Comparison of ENCODE assay signal across 12 cellular contexts in genomic region chr2:232926448-232927040, GRCh38. TPM values are rescaled to one million over a fixed set of nuclear protein-coding genes. Genes with fewer than 3 reads are reported as not detected.
DNase-seq lines count a peak whose midpoint lies in the region; ATAC-seq and TF ChIP-seq lines count a peak whose summit lies in the region.
"Had no signal": no experiment of that assay in that cellular context is flagged by ENCODE, and none has a peak within 500 bp of the region (broad histone marks: within the 10 kb centered on the region; RNA-seq: fewer than 3 reads in every experiment).

No MANE protein-coding gene starts in this region.

- intact Hi-C loops in right lobe of liver (cut with DNase I), result no loop called here

- H3K9me3 Mint-ChIP-seq in endothelial cell (ENCODE audit: unreplicated experiment), result no peaks in the 10 kb centered on the region

- 45% methylated on average over 17 of the region's 19 CpGs for WGBS in right lobe of liver (ENCODE audit: insufficient coverage, low coverage, low lambda C conversion rate, missing lambda C conversion rate)

- H3K36me3 ChIP-seq in H7 (replicated peaks; ENCODE audit: control insufficient read depth, insufficient read depth, low read length) (no peaks in the 10 kb centered on the region), SJSA1 (no peaks in the 10 kb centered on the region), parathyroid adenoma (ENCODE audit: control insufficient read depth, insufficient read depth, low read length) (no peaks in the 10 kb centered on the region), right lobe of liver (peaks cover 0 to 7% (median under 1%) of the 10 kb centered on the region in 4 donors)
- H3K36me3 ChIP-seq: cardiac muscle cell, gastroesophageal sphincter had no signal

- TF ChIP-seq CTCF in endothelial cell (IDR thresholded peaks at IDR 0.05; ENCODE audit: unreplicated experiment), result no peak
- no peak for TF ChIP-seq CTCF in parathyroid adenoma (IDR thresholded peaks at IDR 0.05)
- TF ChIP-seq CTCF in right lobe of liver (IDR thresholded peaks at IDR 0.05), result no peak

- H3K27ac Mint-ChIP-seq in endothelial cell (ENCODE audit: unreplicated experiment), result no peak overlapping the region

- peak overlapping the region; percentile 74 for H2AFZ ChIP-seq in parathyroid adenoma

- H3K9me3 ChIP-seq in SJSA1 (replicated peaks), result no peaks in the 10 kb centered on the region
- H3K9me3 ChIP-seq in parathyroid adenoma (ENCODE audit: control insufficient read depth, low read length), result no peaks in the 10 kb centered on the region
- no peaks in the 10 kb centered on the region for H3K9me3 ChIP-seq in right lobe of liver

- peaks cover 24% of the 10 kb centered on the region for H3K27me3 Mint-ChIP-seq in endothelial cell (ENCODE audit: unreplicated experiment)

- no peak for ATAC-seq in GM18498 (IDR thresholded peaks at IDR 0.05; ENCODE audit: unreplicated experiment)
- ATAC-seq in right lobe of liver, result no peak
- no peak for ATAC-seq in HG02970 (IDR thresholded peaks at IDR 0.05; ENCODE audit: low FRiP score, unreplicated experiment)
- ATAC-seq in GM21825 (IDR thresholded peaks at IDR 0.05; ENCODE audit: unreplicated experiment), result no peak

- TF ChIP-seq POLR2A in right lobe of liver (IDR thresholded peaks at IDR 0.05), result no peak

- peaks cover 14% of the 10 kb centered on the region for H3K4me1 ChIP-seq in SJSA1 (replicated peaks)
- no peaks in the 10 kb centered on the region for H3K4me1 ChIP-seq in parathyroid adenoma
- H3K4me1 ChIP-seq in right lobe of liver, result peaks cover 0 to 3% (median 0%) of the 10 kb centered on the region in 4 donors

- H3K9ac ChIP-seq in parathyroid adenoma, result no peak overlapping the region

- peak overlapping the region; percentile 5; the same call in 1 of the 2 replicates for H3K4me3 ChIP-seq in H7 (ENCODE audit: insufficient read depth, low read depth, low read length)
- H3K4me3 ChIP-seq in SJSA1, result peak overlapping the region; percentile 47
- peak overlapping the region; percentile 63 for H3K4me3 ChIP-seq in parathyroid adenoma (ENCODE audit: low read depth, low read length)
- H3K4me3 ChIP-seq in right lobe of liver, result no peak overlapping the region

- H3K27ac ChIP-seq in SJSA1 (no peak overlapping the region), parathyroid adenoma (no peak overlapping the region), right lobe of liver (no peak overlapping the region)
- H3K27ac ChIP-seq: cardiac muscle cell had no signal

- peaks cover 7% of the 10 kb centered on the region for H3K4me1 Mint-ChIP-seq in endothelial cell (ENCODE audit: unreplicated experiment)

- peaks cover 53% of the 10 kb centered on the region for H3K27me3 ChIP-seq in H7 (ENCODE audit: control insufficient read depth, insufficient read depth, low read length)
- no peaks in the 10 kb centered on the region for H3K27me3 ChIP-seq in SJSA1 (replicated peaks)
- H3K27me3 ChIP-seq in parathyroid adenoma (ENCODE audit: control insufficient read depth, insufficient read depth, low read length), result no peaks in the 10 kb centered on the region
- no peaks in the 10 kb centered on the region for H3K27me3 ChIP-seq in right lobe of liver

- H3K36me3 Mint-ChIP-seq in endothelial cell (ENCODE audit: low read depth, unreplicated experiment), result peaks cover 7% of the 10 kb centered on the region

- H3K4me2 ChIP-seq in parathyroid adenoma (ENCODE audit: low read length), result peak overlapping the region; percentile 81

- no peaks in the 10 kb centered on the region for H3K79me2 ChIP-seq in parathyroid adenoma

- peak; percentile 78 for DNase-seq in H7
- DNase-seq in SJSA1 (ENCODE audit: low read depth in 1 of 2, low spot score in 2 of 2), result peak in 1 of 2 experiments; percentile 36
- no peak for DNase-seq in endothelial cell (ENCODE audit: low spot score)
- no peak for DNase-seq in right lobe of liver
- DNase-seq: GDM1, Kasumi-1 had no signal

- H3K4me3 Mint-ChIP-seq in endothelial cell (ENCODE audit: unreplicated experiment), result peak overlapping the region; percentile 79

RNA-seq across cellular contexts. Expression of gene SNORC, which starts 56.5 kb away (rescaled TPM):
- 1.6 and 5.2 TPM in 2 replicates for total RNA-seq in H7 (2014; rRNA removed; shearing (Covaris generic))
- 0.22 and 0.32 TPM in 2 replicates for total RNA-seq in SJSA1 (2014; rRNA removed; shearing (Covaris generic))
- total RNA-seq in endothelial cell (ENCODE audit: unreplicated experiment), result 5.6 TPM
- 10 to 100 TPM in 3 of 6 experiments, 1 to 10 TPM in 3; 2.0 to 14.5 (median 9.1) TPM for total RNA-seq in right lobe of liver

Comparison
In these comparisons a context has a peak if more than half of its experiments do, and no peak if none do; other contexts are left out.
1. H3K4me3 ChIP-seq: peak in H7 (single experiment), SJSA1 (single experiment) and parathyroid adenoma (single experiment); none in right lobe of liver (0 of 3).